In genomic region chr10:95183451-95184230, GRCh38 we compare ENCODE assay signal across 8 cellular contexts. TPM values are rescaled to one million over a fixed set of nuclear protein-coding genes. Genes with fewer than 3 reads are reported as not detected.
DNase-seq lines count a peak whose midpoint lies in the region; ATAC-seq and TF ChIP-seq lines count a peak whose summit lies in the region.

No MANE protein-coding gene starts in this region.

- DNase-seq in GDM1 (lab: John Stamatoyannopoulos, UW), result peak; percentile 76
- DNase-seq in Kasumi-1 (lab: John Stamatoyannopoulos, UW), result peak; percentile 59 to 76
- DNase-seq in SK-N-SH, result peak; percentile 96
- peak; percentile 83 to 87 for DNase-seq in activated naive CD4-positive, alpha-beta T cell treated with anti-CD3 and anti-CD28 coated beads, Interleukin-2, amount 50 U/mL, for 72 hours (ENCODE audit: low spot score in 2 of 2)
- peak; percentile 93 for DNase-seq in Right ventricle myocardium superior
- peak; percentile 89 to 99 for DNase-seq in upper lobe of left lung

- no peaks in the 10 kb centered on the region for H3K9me3 Mint-ChIP-seq in activated naive CD4-positive, alpha-beta T cell treated with anti-CD3 and anti-CD28 coated beads, Interleukin-2, amount 50 U/mL, for 72 hours

- ATAC-seq in GM21825 (IDR thresholded peaks at IDR 0.05; ENCODE audit: unreplicated experiment) (peak; percentile 97), Right ventricle myocardium superior (ENCODE audit: poor library complexity) (peak; percentile 100), upper lobe of left lung (ENCODE audit: low FRiP score in 2 of 2) (peak; percentile 97 to 99)
- peak; percentile 98 to 99 for ATAC-seq in activated naive CD4-positive, alpha-beta T cell treated with anti-CD3 and anti-CD28 coated beads, Interleukin-2, amount 50 U/mL, for 72 hours

- no peak overlapping the region for H3K27ac Mint-ChIP-seq in activated naive CD4-positive, alpha-beta T cell treated with anti-CD3 and anti-CD28 coated beads, Interleukin-2, amount 50 U/mL, for 72 hours

- no peaks in the 10 kb centered on the region for H3K9me2 ChIP-seq in SK-N-SH

- TF ChIP-seq POLR2A in upper lobe of left lung (IDR thresholded peaks at IDR 0.05), result peak in 3 of 4 donors; percentile 14 to 69 (median 56)

- H3K36me3 ChIP-seq in SK-N-SH (replicated peaks in 1 of 2; ENCODE audit: control insufficient read depth in 1 of 2, insufficient read depth in 2 of 2, low read length in 1 of 2) (no peaks in the 10 kb centered on the region), parathyroid adenoma (ENCODE audit: control insufficient read depth, insufficient read depth, low read length) (no peaks in the 10 kb centered on the region), upper lobe of left lung (no peaks in the 10 kb centered on the region)

- H3F3A ChIP-seq in SK-N-SH (replicated peaks; ENCODE audit: insufficient read depth), result no peaks in the 10 kb centered on the region

- H3K4me3 ChIP-seq in SK-N-SH (ENCODE audit: low read depth in 2 of 2, low read length in 1 of 2), result peak overlapping the region; percentile 70 to 75
- peak overlapping the region; percentile 57 for H3K4me3 ChIP-seq in parathyroid adenoma (ENCODE audit: low read depth, low read length)
- H3K4me3 ChIP-seq in upper lobe of left lung, result peak overlapping the region; percentile 45 to 77 (median 56)

- 0 out of 4 replicates have a peak, but pooled peaks of 1 of the 2 experiments have one; percentile 48 for TF ChIP-seq EP300 in SK-N-SH (IDR thresholded peaks at IDR 0.05; ENCODE audit: borderline replicate concordance in 1 of 2, low read depth in 1 of 2, low read length in 1 of 2)
- no peak for TF ChIP-seq EP300 in upper lobe of left lung (IDR thresholded peaks at IDR 0.05)

- peak; percentile 64 for TF ChIP-seq RAD21 in SK-N-SH (IDR thresholded peaks at IDR 0.05; ENCODE audit: low read length)

- H2AFZ ChIP-seq in SK-N-SH (ENCODE audit: low read depth) (peak overlapping the region; percentile 94), parathyroid adenoma (peak overlapping the region; percentile 89)

- H3K27me3 ChIP-seq in SK-N-SH (ENCODE audit: insufficient read depth) (no peaks in the 10 kb centered on the region), parathyroid adenoma (ENCODE audit: control insufficient read depth, insufficient read depth, low read length) (no peaks in the 10 kb centered on the region), upper lobe of left lung (no peaks in the 10 kb centered on the region)

- intact Hi-C loops in Right ventricle myocardium superior (cut with DNase I), result no loop called here

- peak overlapping the region; percentile 44 to 67; a peak in 3 of 4 replicates for H3K27ac ChIP-seq in SK-N-SH (ENCODE audit: low read depth in 2 of 2, low read length in 1 of 2)
- peak overlapping the region; percentile 86 for H3K27ac ChIP-seq in parathyroid adenoma
- peak overlapping the region; percentile 86 to 89 (median 88) for H3K27ac ChIP-seq in upper lobe of left lung

- H3K9ac ChIP-seq in SK-N-SH (peak overlapping the region; percentile 81), parathyroid adenoma (peak overlapping the region; percentile 47)

- H3K4me1 ChIP-seq in SK-N-SH (ENCODE audit: control insufficient read depth in 1 of 2, insufficient read depth in 2 of 2, low read depth in 1 of 2, low read length in 1 of 2) (no peaks in the 10 kb centered on the region; a peak in 1 of 4 replicates), parathyroid adenoma (peaks cover 12% of the 10 kb centered on the region), upper lobe of left lung (peaks cover 10 to 30% (median 22%) of the 10 kb centered on the region in 4 donors)

- H3K4me2 ChIP-seq in SK-N-SH (peak overlapping the region; percentile 76), parathyroid adenoma (ENCODE audit: low read length) (peak overlapping the region; percentile 57)

- CTCF ChIA-PET in SK-N-SH (lab: Yijun Ruan, JAX), result interaction anchor here (0.6 to 3.7 kb wide), 31 partner anchors 12 to 558 kb away, joined by 3 to 25 read pairs (median 4); no protein-coding TSS in a partner anchor

- peak; percentile 87 for TF ChIP-seq CTCF in SK-N-SH (IDR thresholded peaks at IDR 0.05)
- peak; percentile 100 for TF ChIP-seq CTCF in parathyroid adenoma (IDR thresholded peaks at IDR 0.05)
- peak; percentile 89 to 98 (median 96) for TF ChIP-seq CTCF in upper lobe of left lung (IDR thresholded peaks at IDR 0.05)

- H4K20me1 ChIP-seq in SK-N-SH (ENCODE audit: insufficient read depth), result no peaks in the 10 kb centered on the region

- no peaks in the 10 kb centered on the region for H3K9me3 ChIP-seq in SK-N-SH
- H3K9me3 ChIP-seq in parathyroid adenoma (ENCODE audit: control insufficient read depth, low read length), result no peaks in the 10 kb centered on the region
- no peaks in the 10 kb centered on the region for H3K9me3 ChIP-seq in upper lobe of left lung

- WGBS in SK-N-SH (ENCODE audit: low lambda C conversion rate), result 3% methylated on average over 22 of the region's 80 CpGs
- WGBS in upper lobe of left lung, 2 donors, result 9 to 11% methylated on average over 10 to 34 of the region's 80 CpGs

- H3K79me2 ChIP-seq in SK-N-SH (ENCODE audit: insufficient read depth), result no peaks in the 10 kb centered on the region
- no peaks in the 10 kb centered on the region for H3K79me2 ChIP-seq in parathyroid adenoma

- H3K36me3 Mint-ChIP-seq in activated naive CD4-positive, alpha-beta T cell treated with anti-CD3 and anti-CD28 coated beads, Interleukin-2, amount 50 U/mL, for 72 hours, result no peaks in the 10 kb centered on the region

- POLR2A ChIA-PET in SK-N-SH (lab: Yijun Ruan, JAX), result no interaction called here

TF ChIP-seq in SK-N-SH, 30 proteins besides CTCF, POLR2A, EP300 and RAD21 (continues in another document):
- peak; percentile 27; the same call in 1 of the 2 replicates for TF ChIP-seq TCF12 (IDR thresholded peaks at IDR 0.05)
- no peak for TF ChIP-seq MEF2A (IDR thresholded peaks at IDR 0.05; ENCODE audit: borderline replicate concordance, low read depth)
- TF ChIP-seq RXRA (IDR thresholded peaks at IDR 0.05; ENCODE audit: borderline replicate concordance, low read depth), result no peak
- peak; percentile 36; the same call in 1 of the 2 replicates for TF ChIP-seq POLR2AphosphoS5 (IDR thresholded peaks at IDR 0.05; ENCODE audit: low read depth, low read length)
- no peak for TF ChIP-seq FOXJ3 (CRISPR knock-in tag; IDR thresholded peaks at IDR 0.05)
- no peak for TF ChIP-seq USF1 (IDR thresholded peaks at IDR 0.05; ENCODE audit: borderline replicate concordance, low read depth)
- TF ChIP-seq GATA2 (CRISPR knock-in tag; IDR thresholded peaks at IDR 0.05), result peak; percentile 7; the same call in 1 of the 2 replicates
- no peak for TF ChIP-seq NFIC (IDR thresholded peaks at IDR 0.05; ENCODE audit: borderline replicate concordance)
- no peak for TF ChIP-seq CHD2 (IDR thresholded peaks at IDR 0.05; ENCODE audit: low read length, partially characterized antibody)
- no peak for TF ChIP-seq ZBTB33 (IDR thresholded peaks at IDR 0.05; ENCODE audit: borderline replicate concordance, low read depth)
- peak; percentile 47 for TF ChIP-seq RCOR1 (IDR thresholded peaks at IDR 0.05; ENCODE audit: low read length)
- peak; percentile 72 for TF ChIP-seq TAF1 (IDR thresholded peaks at IDR 0.05; ENCODE audit: borderline replicate concordance, low read depth, low read length)
- TF ChIP-seq JUND (IDR thresholded peaks at IDR 0.05), result no peak
- no peak for TF ChIP-seq EZH2phosphoT487 (IDR thresholded peaks at IDR 0.05; ENCODE audit: borderline replicate concordance, low read depth)
- no peak for TF ChIP-seq RFX5 (IDR thresholded peaks at IDR 0.05; ENCODE audit: low read length)
- TF ChIP-seq NRF1 (IDR thresholded peaks at IDR 0.05; ENCODE audit: low read depth, low read length), result no peak
- TF ChIP-seq PBX3 (IDR thresholded peaks at IDR 0.05), result no peak

RNA-seq across cellular contexts. Expression of gene ACSM6, which starts 10.4 kb away (rescaled TPM):
- polyA plus RNA-seq in SK-N-SH (2012; rRNA removed), result not detected in 2 replicates
- polyA plus RNA-seq in SK-N-SH (2012; cell fraction: cytosol; rRNA removed), result not detected in 2 replicates
- polyA plus RNA-seq in SK-N-SH (2012; cell fraction: nucleus; rRNA removed), result not detected in 2 replicates
- total RNA-seq in activated naive CD4-positive, alpha-beta T cell treated with anti-CD3 and anti-CD28 coated beads, Interleukin-2, amount 50 U/mL, for 72 hours, result not detected
- total RNA-seq in Right ventricle myocardium superior (not detected), upper lobe of left lung (not detected)

Comparison
In these comparisons a context has a peak if more than half of its experiments do, and no peak if none do; other contexts are left out.
1. Peak in every context shown above with its lines: DNase-seq, ATAC-seq, H3K4me3 ChIP-seq and H3K27ac ChIP-seq.